In the genomic region with DNA sequence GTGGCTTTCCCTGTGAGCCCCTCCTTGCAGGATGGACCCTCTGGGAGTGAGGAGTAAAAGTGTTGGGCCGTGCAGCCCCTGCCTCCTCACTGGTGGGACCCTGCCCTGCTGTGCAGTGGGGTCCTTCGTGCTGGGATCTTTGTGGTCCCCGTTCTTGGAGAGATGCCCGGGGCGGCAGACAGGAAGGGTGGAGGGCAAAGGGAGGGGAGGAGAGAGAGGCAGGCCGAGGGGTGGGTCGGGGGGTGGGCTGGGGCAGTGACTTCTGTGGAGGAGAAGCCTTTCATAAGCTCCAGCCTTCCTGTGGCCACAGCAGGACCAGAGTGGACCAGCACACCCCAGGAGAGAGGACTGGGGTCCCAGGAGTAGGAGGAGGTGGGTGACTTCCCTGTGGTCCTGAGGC, we compare ENCODE assay signal across 22 cellular contexts. TPM values are rescaled to one million over a fixed set of nuclear protein-coding genes. Genes with fewer than 3 reads are reported as not detected.
DNase-seq lines count a peak whose midpoint lies in the region; ATAC-seq, FAIRE-seq and TF ChIP-seq lines count a peak whose summit lies in the region.
"Had no signal": no experiment of that assay in that cellular context is flagged by ENCODE, and none has a peak within 500 bp of the region (broad histone marks: within the 10 kb centered on the region; RNA-seq: fewer than 3 reads in every experiment).

A gene (plus strand): TSS at position 283 of the 400 bp plus-strand sequence. CDS start 1,922 bp downstream, outside the sequence.

- H4K5ac ChIP-seq in IMR-90 (ENCODE audit: low read depth, low read length) (no peak within 1 kb of the TSS), H1 (ENCODE audit: insufficient read length, low read depth, low read length) (no peak within 1 kb of the TSS)

- no peak for DNase-seq in activated T-cell treated with anti-CD3 and anti-CD28 coated beads, Interleukin-2, amount 50 U/mL, for 24 hours
- no peak for DNase-seq in activated T-cell treated with anti-CD3 and anti-CD28 coated beads for 4 hours
- DNase-seq in IMR-90: no peak
- DNase-seq in H1 (ENCODE audit: low read depth in 1 of 2, low spot score in 2 of 2): no peak
- no peak for DNase-seq in testis
- DNase-seq in activated gamma-delta T cell (lab: John Stamatoyannopoulos, UW): no peak
- no peak for DNase-seq in AG08396 (ENCODE audit: low spot score)
- DNase-seq: 8988T; ACHN; CD4-positive, alpha-beta T cell; NCI-H1048; NCI-H1694 treated with DMSO at 0.1 percent for 48 hours; NCI-H2081; NCI-H2227 treated with DMSO at 0.1 percent for 48 hours; NCI-H526 treated with DMSO at 0.1 percent for 48 hours; RPMI8226; SHP77 had no signal

- no peak within 1 kb of the TSS for H3K4me3 Mint-ChIP-seq in activated T-cell treated with anti-CD3 and anti-CD28 coated beads, Interleukin-2, amount 50 U/mL, for 24 hours
- H3K4me3 Mint-ChIP-seq: CD4-positive, alpha-beta T cell had no signal

- no peak within 1 kb of the TSS; the same call in 1 of the 2 replicates for H2AK5ac ChIP-seq in IMR-90 (ENCODE audit: low read depth, low read length)
- H2AK5ac ChIP-seq in H1 (ENCODE audit: low read depth, low read length): peak within 1 kb of the TSS; percentile 65; the same call in 1 of the 2 replicates

- H3K79me1 ChIP-seq in IMR-90 (ENCODE audit: low read depth in 1 of 2, low read length in 2 of 2) (0 out of 4 replicates have a peak, but pooled peaks cover 0 to 10% of the 10 kb centered on the region in 2 experiments), H1 (ENCODE audit: low read depth, low read length) (no peaks in the 10 kb centered on the region; the same call in 1 of the 2 replicates)

- CTCF ChIA-PET in IMR-90 (lab: Yijun Ruan, JAX) (no interaction called here), H1 (lab: Charles Lee; ENCODE audit: partially characterized antibody) (interaction anchor here (1.1 to 9.9 kb wide), 12 partner anchors 13 to 110 kb away, joined by 3 to 81 read pairs (median 13); a partner anchor contains a TSS)

- H3K9me3 ChIP-seq in IMR-90 (ENCODE audit: control insufficient read depth, insufficient read depth, low read length) (no peaks in the 10 kb centered on the region), H1 (ENCODE audit: insufficient read depth in 2 of 2, low read depth in 1 of 2, low read length in 1 of 2) (no peaks in the 10 kb centered on the region), testis (no peaks in the 10 kb centered on the region)

- H3K56ac ChIP-seq in IMR-90 (ENCODE audit: extremely low read depth, insufficient read depth, low read length) (no peak within 1 kb of the TSS), H1 (replicated peaks; ENCODE audit: insufficient read length, low read depth, low read length) (no peak within 1 kb of the TSS)

- H2BK12ac ChIP-seq in H1 (ENCODE audit: low read depth, low read length): peak within 1 kb of the TSS; percentile 68; the same call in 1 of the 2 replicates

- H3K23me2 ChIP-seq in H1 (ENCODE audit: low read depth, low read length): peaks cover 3% of the 10 kb centered on the region; the same call in 1 of the 2 replicates

- dilution Hi-C loops in IMR-90 (cut with HindIII; ENCODE audit: low sequenced_read_pairs, unreplicated experiment): no loop called here

- H2AFZ ChIP-seq in IMR-90 (replicated peaks; ENCODE audit: low read length, poor library complexity) (no peak within 1 kb of the TSS), H1 (ENCODE audit: low read length) (no peak within 1 kb of the TSS)

- H3K14ac ChIP-seq in IMR-90 (replicated peaks; ENCODE audit: low read depth, low read length) (no peak within 1 kb of the TSS), H1 (ENCODE audit: insufficient read length) (no peak within 1 kb of the TSS)

- H3K4me1 Mint-ChIP-seq in activated T-cell treated with anti-CD3 and anti-CD28 coated beads, Interleukin-2, amount 50 U/mL, for 24 hours (ENCODE audit: low read depth): peaks cover 14% of the 10 kb centered on the region

- H3K36me3 Mint-ChIP-seq in activated T-cell treated with anti-CD3 and anti-CD28 coated beads, Interleukin-2, amount 50 U/mL, for 24 hours (ENCODE audit: low read depth): peaks cover 13% of the 10 kb centered on the region

- POLR2A ChIA-PET in IMR-90 (lab: Charles Lee; ENCODE audit: unreplicated experiment): no interaction called here
- POLR2A ChIA-PET in H1 (lab: Charles Lee; ENCODE audit: partially characterized antibody): interaction anchor here (1.1 to 3.7 kb wide), 6 partner anchors 11 to 228 kb away, joined by 3 to 26 read pairs (median 3); a partner anchor contains a TSS

- H3K79me2 ChIP-seq in H1 (ENCODE audit: control insufficient read depth in 1 of 2, insufficient read depth in 2 of 2, low read length in 2 of 2): no peaks in the 10 kb centered on the region

- no peak within 1 kb of the TSS for H4K8ac ChIP-seq in IMR-90 (ENCODE audit: low read depth in 2 of 2, low read length in 2 of 2)
- H4K8ac ChIP-seq in H1 (ENCODE audit: extremely low read depth, insufficient read depth, low read length): peak within 1 kb of the TSS; percentile 57

- no peak within 1 kb of the TSS for H3K23ac ChIP-seq in IMR-90 (ENCODE audit: low read depth, low read length)
- H3K23ac ChIP-seq in H1 (ENCODE audit: insufficient read length): no peak within 1 kb of the TSS

- H3K4me1 ChIP-seq in IMR-90 (ENCODE audit: control insufficient read depth, insufficient read depth, low read length) (no peaks in the 10 kb centered on the region), H1 (replicated peaks in 1 of 4; ENCODE audit: control insufficient read depth in 3 of 4, insufficient read depth in 4 of 4, low read length in 3 of 4) (peaks cover 0 to 33% (median 26%) of the 10 kb centered on the region in 4 experiments; a peak in 6 of 7 replicates), testis (peaks cover 2% of the 10 kb centered on the region)

- H3K4me2 ChIP-seq in IMR-90 (ENCODE audit: low read depth, low read length) (no peak within 1 kb of the TSS), H1 (ENCODE audit: insufficient read depth in 1 of 2, low read depth in 2 of 2, low read length in 2 of 2) (no peak within 1 kb of the TSS)

- H3K9me3 Mint-ChIP-seq in activated T-cell treated with anti-CD3 and anti-CD28 coated beads, Interleukin-2, amount 50 U/mL, for 24 hours: no peaks in the 10 kb centered on the region
- H3K9me3 Mint-ChIP-seq: CD4-positive, alpha-beta T cell had no signal

- no peaks in the 10 kb centered on the region for H3K9me1 ChIP-seq in IMR-90 (ENCODE audit: insufficient read depth, low read length)

- H2BK120ac ChIP-seq in IMR-90 (ENCODE audit: low read depth, low read length) (no peak within 1 kb of the TSS), H1 (replicated peaks; ENCODE audit: low read depth, low read length) (no peak within 1 kb of the TSS)

- H4K20me1 ChIP-seq in IMR-90 (ENCODE audit: insufficient read depth, low read length) (peaks cover 47% of the 10 kb centered on the region), H1 (replicated peaks in 1 of 2; ENCODE audit: control insufficient read depth in 1 of 2, insufficient read depth in 2 of 2, low read length in 2 of 2) (peaks cover 0 to 8% of the 10 kb centered on the region in 2 experiments)

- H4K91ac ChIP-seq in IMR-90 (ENCODE audit: insufficient read depth, low read depth, low read length): no peak within 1 kb of the TSS
- H4K91ac ChIP-seq in H1 (replicated peaks; ENCODE audit: insufficient read length, low read length): peak within 1 kb of the TSS; percentile 42

- no peak for FAIRE-seq in H1 (lab: Jason Lieb, UNC)
- FAIRE-seq: G401.6 had no signal

- H3K9ac ChIP-seq in IMR-90 (ENCODE audit: low read depth, low read length): no peak within 1 kb of the TSS
- no peak within 1 kb of the TSS for H3K9ac ChIP-seq in H1 (replicated peaks in 1 of 4; ENCODE audit: extremely low read depth in 1 of 4, low read depth in 3 of 4, low read length in 3 of 4)

- no peak within 1 kb of the TSS for H3K4ac ChIP-seq in IMR-90 (ENCODE audit: low read depth, low read length)
- H3K4ac ChIP-seq in H1 (replicated peaks; ENCODE audit: insufficient read length, low read depth, low read length): no peak within 1 kb of the TSS

- H3K27ac Mint-ChIP-seq in activated T-cell treated with anti-CD3 and anti-CD28 coated beads, Interleukin-2, amount 50 U/mL, for 24 hours: peak within 1 kb of the TSS; percentile 55
- H3K27ac Mint-ChIP-seq: CD4-positive, alpha-beta T cell had no signal

- H2BK20ac ChIP-seq in IMR-90 (ENCODE audit: low read depth, low read length) (no peak within 1 kb of the TSS), H1 (ENCODE audit: low read length) (peak within 1 kb of the TSS; percentile 48; the same call in 1 of the 2 replicates)

- no TSS peak for BruUV-seq in IMR-90 (replicated peaks; lab: Mats Ljungman, UMichigan)

- peaks cover 29% of the 10 kb centered on the region for H3K27me3 ChIP-seq in IMR-90 (ENCODE audit: control insufficient read depth, insufficient read depth, low read length)
- H3K27me3 ChIP-seq in H1 (replicated peaks in 1 of 4; ENCODE audit: control insufficient read depth in 3 of 4, extremely low read depth in 1 of 4, insufficient read depth in 3 of 4, low read length in 3 of 4): peaks cover 0 to 9% (median 0%) of the 10 kb centered on the region in 4 experiments; a peak in 2 of 7 replicates
- no peaks in the 10 kb centered on the region for H3K27me3 ChIP-seq in testis

- no peak for ATAC-seq in IMR-90 (ENCODE audit: low read depth)
- no peak for ATAC-seq in HG03520 (IDR thresholded peaks at IDR 0.05; ENCODE audit: unreplicated experiment)

- no peak within 1 kb of the TSS for H3K4me3 ChIP-seq in IMR-90 (ENCODE audit: insufficient read depth, low read depth, low read length)
- H3K4me3 ChIP-seq in H1 (ENCODE audit: extremely low read depth in 1 of 4, insufficient read depth in 2 of 4, low read depth in 3 of 4, low read length in 4 of 4): no peak within 1 kb of the TSS
- no peak within 1 kb of the TSS for H3K4me3 ChIP-seq in testis

- H3K18ac ChIP-seq in IMR-90 (ENCODE audit: low read depth, low read length) (no peak within 1 kb of the TSS), H1 (ENCODE audit: extremely low read depth, low read length) (no peak within 1 kb of the TSS; the same call in 1 of the 2 replicates)

- TF ChIP-seq POLR2A in IMR-90 (IDR thresholded peaks at IDR 0.05; ENCODE audit: low read depth, low read length) (peak; percentile 16; the same call in 1 of the 2 replicates), H1 (IDR thresholded peaks at IDR 0.05; ENCODE audit: control extremely low read depth in 1 of 2, low read depth in 2 of 2, low read length in 2 of 2) (no peak), testis (IDR thresholded peaks at IDR 0.05) (no peak)

- H2BK5ac ChIP-seq in IMR-90 (ENCODE audit: low read depth, low read length, poor library complexity, severe bottlenecking): no peak within 1 kb of the TSS
- H2BK5ac ChIP-seq in H1 (ENCODE audit: low read depth, low read length): peak within 1 kb of the TSS; percentile 60

- peak within 1 kb of the TSS; percentile 9 for H2AK9ac ChIP-seq in IMR-90 (replicated peaks; ENCODE audit: low read depth, low read length, poor library complexity)

- intact Hi-C loops in IMR-90 (cut with micrococcal nuclease) (no loop called here), testis (cut with DNase I; ENCODE audit: low total_unique reads) (no loop called here)

- no peak for TF ChIP-seq EP300 in H1 (IDR thresholded peaks at IDR 0.05; ENCODE audit: borderline replicate concordance in 1 of 2, low read depth in 2 of 2, low read length in 2 of 2)

- H3K36me3 ChIP-seq in IMR-90 (ENCODE audit: control insufficient read depth, insufficient read depth, low read length) (peaks cover 19% of the 10 kb centered on the region), H1 (ENCODE audit: control insufficient read depth in 2 of 4, insufficient read depth in 4 of 4, low read length in 3 of 4) (peaks cover 0 to 10% (median 5%) of the 10 kb centered on the region in 4 experiments; a peak in 4 of 8 replicates), testis (ENCODE audit: low read depth, missing control alignments) (no peaks in the 10 kb centered on the region)

- TF ChIP-seq RAD21 in IMR-90 (IDR thresholded peaks at IDR 0.05; ENCODE audit: low read length) (no peak), H1 (IDR thresholded peaks at IDR 0.05 in 1 of 2, conservative IDR thresholded peaks at IDR 0.05 in 1 of 2; ENCODE audit: low read depth in 2 of 2, low read length in 2 of 2) (no peak)

- H3K27ac ChIP-seq in IMR-90 (ENCODE audit: insufficient read depth, low read length) (no peak within 1 kb of the TSS), H1 (ENCODE audit: low read depth, low read length) (no peak within 1 kb of the TSS), testis (no peak within 1 kb of the TSS)
- H3K27ac ChIP-seq: HL-60 had no signal

- H2BK15ac ChIP-seq in IMR-90 (ENCODE audit: low read depth, low read length) (no peak within 1 kb of the TSS), H1 (ENCODE audit: low read length) (0 out of 2 replicates have a peak within 1 kb of the TSS, but pooled peaks have one; percentile 46)

- WGBS in IMR-90 (ENCODE audit: extremely low coverage in 2 of 2, insufficient read length in 1 of 2), 2 experiments: 28% methylated on average over 3 of the region's 7 CpGs; no CpG with 5 or more reads in 1 of the 2 experiments
- 55% methylated on average over 5 of the region's 7 CpGs; no CpG with 5 or more reads in 1 of the 2 experiments for WGBS in H1 (ENCODE audit: extremely low coverage in 1 of 2, insufficient coverage in 1 of 2, insufficient read length in 1 of 2, insufficient replicate concordance in 2 of 2, low coverage in 1 of 2, low lambda C conversion rate in 2 of 2, missing lambda C conversion rate in 1 of 2), 2 experiments
- 46 to 59% methylated on average over 7 of the region's 7 CpGs for WGBS in testis, 2 donors

- in situ Hi-C loops in IMR-90 (cut with MboI; ENCODE audit: low sequenced_read_pairs): no loop called here

- TF ChIP-seq CTCF in IMR-90 (conservative IDR thresholded peaks at IDR 0.05; ENCODE audit: low read depth, low read length): no peak
- TF ChIP-seq CTCF in H1 (IDR thresholded peaks at IDR 0.05; ENCODE audit: control extremely low read depth in 1 of 3, insufficient read depth in 1 of 3, low read depth in 1 of 3, low read length in 3 of 3): no peak
- TF ChIP-seq CTCF in testis (IDR thresholded peaks at IDR 0.05): no peak

- peaks cover 3% of the 10 kb centered on the region for H3K27me3 Mint-ChIP-seq in activated T-cell treated with anti-CD3 and anti-CD28 coated beads, Interleukin-2, amount 50 U/mL, for 24 hours

RNA-seq across cellular contexts. Expression of the gene that starts here (rescaled TPM):
- total RNA-seq in IMR-90 (2012; rRNA removed) (not detected in 2 replicates), testis (10 to 100 TPM; 14.4 to 17.1 TPM)
- polyA plus RNA-seq in IMR-90 (2012; rRNA removed) (not detected in 2 replicates), H1 (2011; rRNA removed) (0.21 and 0.61 TPM in 2 replicates), testis (ENCODE audit: insufficient read depth, low read depth, low replicate concordance) (17.2 TPM)
- not detected in 2 replicates for polyA plus RNA-seq in IMR-90 (2012; cell fraction: cytosol; rRNA removed)
- polyA plus RNA-seq in IMR-90 (2012; cell fraction: nucleus; rRNA removed; ENCODE audit: low replicate concordance): 0.07 and 0.10 TPM in 2 replicates
- total RNA-seq in H1 (2021; fragmentation: NEBNext Ultra II Directional; extraction: Animal tissue kit (Norgen Biotek cat#: 25700)): 0.17 and 0.19 TPM in 2 replicates
- 0.41 TPM for polyA plus RNA-seq in H1 (2011; cell fraction: cytosol; rRNA removed)
- polyA plus RNA-seq in H1 (2011; cell fraction: nucleus; rRNA removed): 5.9 TPM
- polyA plus RNA-seq in H1 (2012, experiment 1 of 2): 0.08 to 1.0 TPM (median 0.66 TPM) in 4 replicates
- polyA plus RNA-seq in H1 (2012, experiment 2 of 2): 0.07 TPM
- polyA plus RNA-seq in H1 (2013, experiment 1 of 2): 0.06 TPM
- polyA plus RNA-seq in H1 (2013, experiment 2 of 2): 0.06 TPM
- 0.07 and 0.09 TPM in 2 replicates for polyA minus RNA-seq in H1 (2011; rRNA and poly(A)+ RNA removed)
- polyA minus RNA-seq in H1 (2011; cell fraction: cytosol; rRNA and poly(A)+ RNA removed): 0.37 TPM
- 1.9 TPM for polyA minus RNA-seq in H1 (2011; cell fraction: nucleus; rRNA and poly(A)+ RNA removed)
- total RNA-seq: SK-MEL-5 had no signal
- polyA plus RNA-seq: BJ had no signal

Comparison
In these comparisons a context has a peak if more than half of its experiments do, and no peak if none do; other contexts are left out.
1. RNA of the gene that starts here (total RNA-seq): 14.4 to 17.1 TPM in testis; 0.17 to 0.19 TPM in H1 and not detected in IMR-90; every median in the first group is over 10 times any median in the second.